ENCODE assay signal across 16 cellular contexts in genomic region chr11:65258988-65259387, GRCh38. TPM values are rescaled to one million over a fixed set of nuclear protein-coding genes. Genes with fewer than 3 reads are reported as not detected.
A peak's percentile ranks its signal among the peaks of the same experiment; 100 is the strongest.
DNase-seq lines count a peak whose midpoint lies in the region; FAIRE-seq and TF ChIP-seq lines count a peak whose summit lies in the region.
"Had no signal": no experiment of that assay in that cellular context is flagged by ENCODE, and none has a peak within 500 bp of the region (broad histone marks: within the 10 kb centered on the region; RNA-seq: fewer than 3 reads in every experiment).

No MANE protein-coding gene starts in this region.

- H2BK12ac ChIP-seq in H1 (ENCODE audit: low read depth, low read length): no peak overlapping the region

- H4K20me1 ChIP-seq in Karpas-422 (ENCODE audit: insufficient read depth, low read depth, low read length): no peaks in the 10 kb centered on the region
- H4K20me1 ChIP-seq in H1 (replicated peaks in 1 of 2; ENCODE audit: control insufficient read depth in 1 of 2, insufficient read depth in 2 of 2, low read length in 2 of 2): no peaks in the 10 kb centered on the region
- no peaks in the 10 kb centered on the region for H4K20me1 ChIP-seq in osteoblast (ENCODE audit: insufficient read depth, low read length)

- no peak overlapping the region for H3K56ac ChIP-seq in H1 (replicated peaks; ENCODE audit: insufficient read length, low read depth, low read length)

- no peak overlapping the region for H4K91ac ChIP-seq in H1 (replicated peaks; ENCODE audit: insufficient read length, low read length)

- no peak overlapping the region for H3K27ac ChIP-seq in CD4-positive, alpha-beta memory T cell (ENCODE audit: low read depth, low read length)
- no peak overlapping the region for H3K27ac ChIP-seq in Karpas-422 (ENCODE audit: low read length)
- H3K27ac ChIP-seq in H1 (ENCODE audit: low read depth, low read length): no peak overlapping the region
- no peak overlapping the region for H3K27ac ChIP-seq in osteoblast (ENCODE audit: low read depth, low read length)
- H3K27ac ChIP-seq in tibial nerve: no peak overlapping the region

- H2BK15ac ChIP-seq in H1 (ENCODE audit: low read length): no peak overlapping the region; the same call in 1 of the 2 replicates

- CTCF ChIA-PET in CD4-positive, alpha-beta memory T cell (lab: Charles Lee; ENCODE audit: partially characterized antibody): interaction anchor here (0.8 kb wide), 1 partner anchor 11 kb away, joined by 3 read pairs; no protein-coding TSS in a partner anchor
- CTCF ChIA-PET in H1 (lab: Charles Lee; ENCODE audit: partially characterized antibody): interaction anchor here (0.7 to 2.4 kb wide), 4 partner anchors 8 to 129 kb away, joined by 3 to 19 read pairs (median 5); no protein-coding TSS in a partner anchor
- CTCF ChIA-PET in activated CD4-positive, alpha-beta memory T cell treated with anti-CD3 and anti-CD28 coated beads, Interleukin-2, amount 10 ng/mL, durations not matched to agents 7 days and 5 days (lab: Charles Lee): interaction anchor here (1.9 kb wide), 1 partner anchor 16 kb away, joined by 6 read pairs; no protein-coding TSS in a partner anchor

- no peak overlapping the region for H3K9ac ChIP-seq in Karpas-422 (ENCODE audit: low read length)
- H3K9ac ChIP-seq in H1 (replicated peaks in 1 of 4; ENCODE audit: extremely low read depth in 1 of 4, low read depth in 3 of 4, low read length in 3 of 4): no peak overlapping the region
- H3K9ac ChIP-seq: SK-N-SH had no signal

- DNase-seq in CD4-positive, alpha-beta memory T cell: no peak
- DNase-seq in Karpas-422 (no peak), H1 (ENCODE audit: low read depth in 1 of 2, low spot score in 2 of 2) (no peak), osteoblast (ENCODE audit: insufficient read length, low spot score, missing footprints) (peak; percentile 68), tibial nerve (ENCODE audit: low spot score in 2 of 2) (no peak), amniotic stem cell (lab: John Stamatoyannopoulos, UW) (no peak)
- DNase-seq in activated CD4-positive, alpha-beta memory T cell treated with anti-CD3 and anti-CD28 coated beads, Interleukin-2, amount 10 ng/mL, durations not matched to agents 7 days and 5 days: no peak
- DNase-seq: BE2C, H7, NCI-H1092, NCI-H1436 treated with DMSO at 0.1 percent for 48 hours, NCI-H1930, NCI-H69, SHP77 treated with DMSO at 0.1 percent for 48 hours, SK-N-SH had no signal

- TF ChIP-seq POLR2A in H1 (IDR thresholded peaks at IDR 0.05; ENCODE audit: control extremely low read depth in 1 of 2, low read depth in 2 of 2, low read length in 2 of 2) (no peak), tibial nerve (IDR thresholded peaks at IDR 0.05) (no peak)

- no peaks in the 10 kb centered on the region for H3K9me2 ChIP-seq in Karpas-422 (replicated peaks; ENCODE audit: insufficient read depth, low read length)
- H3K9me2 ChIP-seq: SK-N-SH had no signal

- no peak overlapping the region for H2BK20ac ChIP-seq in H1 (ENCODE audit: low read length)

- no peak overlapping the region for H3K4me3 ChIP-seq in CD4-positive, alpha-beta memory T cell (ENCODE audit: low read length in 2 of 2)
- H3K4me3 ChIP-seq in Karpas-422 (ENCODE audit: low read length): no peak overlapping the region
- H3K4me3 ChIP-seq in H1 (ENCODE audit: extremely low read depth in 1 of 4, insufficient read depth in 2 of 4, low read depth in 3 of 4, low read length in 4 of 4): no peak overlapping the region
- no peak overlapping the region for H3K4me3 ChIP-seq in osteoblast (ENCODE audit: insufficient read depth, low read length)
- no peak overlapping the region for H3K4me3 ChIP-seq in tibial nerve

- no peaks in the 10 kb centered on the region for H3K27me3 ChIP-seq in CD4-positive, alpha-beta memory T cell (ENCODE audit: insufficient read depth, low read length)
- H3K27me3 ChIP-seq in Karpas-422 (ENCODE audit: low read length) (no peaks in the 10 kb centered on the region), H1 (replicated peaks in 1 of 4; ENCODE audit: control insufficient read depth in 3 of 4, extremely low read depth in 1 of 4, insufficient read depth in 3 of 4, low read length in 3 of 4) (no peaks in the 10 kb centered on the region), osteoblast (ENCODE audit: insufficient read depth, low read length) (no peaks in the 10 kb centered on the region), tibial nerve (no peaks in the 10 kb centered on the region)
- H3K27me3 ChIP-seq: BE2C had no signal

- H3K23ac ChIP-seq in H1 (ENCODE audit: insufficient read length): no peak overlapping the region

- no peak for TF ChIP-seq CTCF in H1 (IDR thresholded peaks at IDR 0.05; ENCODE audit: control extremely low read depth in 1 of 3, insufficient read depth in 1 of 3, low read depth in 1 of 3, low read length in 3 of 3)
- no peak for TF ChIP-seq CTCF in osteoblast (IDR thresholded peaks at IDR 0.05; ENCODE audit: extremely low read depth, low read depth, low read length)
- TF ChIP-seq CTCF in tibial nerve (IDR thresholded peaks at IDR 0.05): no peak

- no peak overlapping the region for H3K18ac ChIP-seq in H1 (ENCODE audit: extremely low read depth, low read length)

- peaks cover 22% of the 10 kb centered on the region for H3K79me2 ChIP-seq in Karpas-422 (ENCODE audit: low read length)
- H3K79me2 ChIP-seq in H1 (ENCODE audit: control insufficient read depth in 1 of 2, insufficient read depth in 2 of 2, low read length in 2 of 2): peaks cover 5 to 14% of the 10 kb centered on the region in 2 experiments
- H3K79me2 ChIP-seq in osteoblast (ENCODE audit: insufficient read depth, low read length): peaks cover 18% of the 10 kb centered on the region

- H4K8ac ChIP-seq in H1 (ENCODE audit: extremely low read depth, insufficient read depth, low read length): no peak overlapping the region

- intact Hi-C loops in CD4-positive, alpha-beta memory T cell (cut with micrococcal nuclease): no loop called here

- no peak overlapping the region for H2BK5ac ChIP-seq in H1 (ENCODE audit: low read depth, low read length)

- H3K4ac ChIP-seq in H1 (replicated peaks; ENCODE audit: insufficient read length, low read depth, low read length): no peak overlapping the region

- H2BK120ac ChIP-seq in H1 (replicated peaks; ENCODE audit: low read depth, low read length): no peak overlapping the region

- H3K9me3 ChIP-seq in CD4-positive, alpha-beta memory T cell (ENCODE audit: control insufficient read depth in 1 of 2, low read length in 2 of 2): no peaks in the 10 kb centered on the region
- H3K9me3 ChIP-seq in Karpas-422 (ENCODE audit: low read length) (no peaks in the 10 kb centered on the region), H1 (ENCODE audit: insufficient read depth in 2 of 2, low read depth in 1 of 2, low read length in 1 of 2) (no peaks in the 10 kb centered on the region), osteoblast (ENCODE audit: low read depth, low read length) (no peaks in the 10 kb centered on the region), tibial nerve (no peaks in the 10 kb centered on the region)
- H3K9me3 ChIP-seq: BE2C, SK-N-SH had no signal

- peak overlapping the region in 3 of 8 donors; percentile 18 to 44 (median 20) for H3K4me3 Mint-ChIP-seq in CD4-positive, alpha-beta memory T cell
- no peak overlapping the region for H3K4me3 Mint-ChIP-seq in activated CD4-positive, alpha-beta memory T cell treated with anti-CD3 and anti-CD28 coated beads, Interleukin-2, amount 10 ng/mL, durations not matched to agents 7 days and 5 days

- peak overlapping the region in 4 of 7 donors; percentile 36 to 97 (median 54) for H3K27ac Mint-ChIP-seq in CD4-positive, alpha-beta memory T cell
- H3K27ac Mint-ChIP-seq in activated CD4-positive, alpha-beta memory T cell treated with anti-CD3 and anti-CD28 coated beads, Interleukin-2, amount 10 ng/mL, durations not matched to agents 7 days and 5 days: no peak overlapping the region

- H4K5ac ChIP-seq in H1 (ENCODE audit: insufficient read length, low read depth, low read length): no peak overlapping the region

- H3K4me2 ChIP-seq in Karpas-422 (ENCODE audit: low read depth, low read length, poor library complexity, severe bottlenecking) (no peak overlapping the region), H1 (ENCODE audit: insufficient read depth in 1 of 2, low read depth in 2 of 2, low read length in 2 of 2) (no peak overlapping the region), osteoblast (ENCODE audit: insufficient read depth, low read length) (no peak overlapping the region)
- H3K4me2 ChIP-seq: SK-N-SH had no signal

- peaks cover 0 to 14% of the 10 kb centered on the region in 2 donors for H3K36me3 Mint-ChIP-seq in CD4-positive, alpha-beta memory T cell
- peaks cover 10% of the 10 kb centered on the region for H3K36me3 Mint-ChIP-seq in activated CD4-positive, alpha-beta memory T cell treated with anti-CD3 and anti-CD28 coated beads, Interleukin-2, amount 10 ng/mL, durations not matched to agents 7 days and 5 days (ENCODE audit: low read depth)

- TF ChIP-seq RAD21 in H1 (IDR thresholded peaks at IDR 0.05 in 1 of 2, conservative IDR thresholded peaks at IDR 0.05 in 1 of 2; ENCODE audit: low read depth in 2 of 2, low read length in 2 of 2): no peak

- no peak for FAIRE-seq in H1 (lab: Jason Lieb, UNC)
- FAIRE-seq: GM12892 had no signal

- no peak overlapping the region for H2AK5ac ChIP-seq in H1 (ENCODE audit: low read depth, low read length)

- peaks cover 18% of the 10 kb centered on the region for H3K23me2 ChIP-seq in H1 (ENCODE audit: low read depth, low read length)

- POLR2A ChIA-PET in CD4-positive, alpha-beta memory T cell (lab: Charles Lee; ENCODE audit: partially characterized antibody): no interaction called here
- POLR2A ChIA-PET in H1 (lab: Charles Lee; ENCODE audit: partially characterized antibody): interaction anchor here (0.6 to 1.5 kb wide), 4 partner anchors 11 to 124 kb away, joined by 3 to 4 read pairs (median 3); no protein-coding TSS in a partner anchor
- POLR2A ChIA-PET in activated CD4-positive, alpha-beta memory T cell treated with anti-CD3 and anti-CD28 coated beads, Interleukin-2, amount 10 ng/mL, durations not matched to agents 7 days and 5 days (lab: Charles Lee): no interaction called here

- peaks cover 5% of the 10 kb centered on the region for H3K79me1 ChIP-seq in H1 (ENCODE audit: low read depth, low read length)

- peaks cover 0 to 3% (median 0%) of the 10 kb centered on the region in 8 donors for H3K9me3 Mint-ChIP-seq in CD4-positive, alpha-beta memory T cell
- no peaks in the 10 kb centered on the region for H3K9me3 Mint-ChIP-seq in activated CD4-positive, alpha-beta memory T cell treated with anti-CD3 and anti-CD28 coated beads, Interleukin-2, amount 10 ng/mL, durations not matched to agents 7 days and 5 days

- H3K4me1 ChIP-seq in CD4-positive, alpha-beta memory T cell (ENCODE audit: insufficient read depth, low read length): peaks cover 23% of the 10 kb centered on the region
- peaks cover 34% of the 10 kb centered on the region for H3K4me1 ChIP-seq in Karpas-422 (ENCODE audit: low read length)
- peaks cover 0 to 3% (median under 1%) of the 10 kb centered on the region in 4 experiments; a peak in 2 of 7 replicates for H3K4me1 ChIP-seq in H1 (replicated peaks in 1 of 4; ENCODE audit: control insufficient read depth in 3 of 4, insufficient read depth in 4 of 4, low read length in 3 of 4)
- peaks cover 12% of the 10 kb centered on the region for H3K4me1 ChIP-seq in osteoblast (ENCODE audit: insufficient read depth, low read length)
- H3K4me1 ChIP-seq in tibial nerve: peaks cover 0 to 23% (median 9%) of the 10 kb centered on the region in 4 donors
- H3K4me1 ChIP-seq: BE2C had no signal

- no peaks in the 10 kb centered on the region for H3K27me3 Mint-ChIP-seq in CD4-positive, alpha-beta memory T cell
- peaks cover 5% of the 10 kb centered on the region for H3K27me3 Mint-ChIP-seq in activated CD4-positive, alpha-beta memory T cell treated with anti-CD3 and anti-CD28 coated beads, Interleukin-2, amount 10 ng/mL, durations not matched to agents 7 days and 5 days

- TF ChIP-seq EP300 in H1 (IDR thresholded peaks at IDR 0.05; ENCODE audit: borderline replicate concordance in 1 of 2, low read depth in 2 of 2, low read length in 2 of 2) (no peak), tibial nerve (IDR thresholded peaks at IDR 0.05) (no peak)

- peaks cover 18 to 46% (median 22%) of the 10 kb centered on the region in 4 donors for H3K4me1 Mint-ChIP-seq in CD4-positive, alpha-beta memory T cell
- H3K4me1 Mint-ChIP-seq in activated CD4-positive, alpha-beta memory T cell treated with anti-CD3 and anti-CD28 coated beads, Interleukin-2, amount 10 ng/mL, durations not matched to agents 7 days and 5 days: peaks cover 38% of the 10 kb centered on the region

- WGBS in H1 (ENCODE audit: extremely low coverage in 1 of 2, insufficient coverage in 1 of 2, insufficient read length in 1 of 2, insufficient replicate concordance in 2 of 2, low coverage in 1 of 2, low lambda C conversion rate in 2 of 2, missing lambda C conversion rate in 1 of 2), 2 experiments: 78% methylated on average over 5 of the region's 5 CpGs; no CpG with 5 or more reads in 1 of the 2 experiments
- WGBS in tibial nerve, 2 donors: 72 to 76% methylated on average over 5 of the region's 5 CpGs

- peak overlapping the region; percentile 36 for H2AFZ ChIP-seq in Karpas-422 (ENCODE audit: low read length)
- no peak overlapping the region for H2AFZ ChIP-seq in H1 (ENCODE audit: low read length)
- no peak overlapping the region for H2AFZ ChIP-seq in osteoblast (ENCODE audit: low read length)

- H3K14ac ChIP-seq in H1 (ENCODE audit: insufficient read length): no peak overlapping the region

- H3K36me3 ChIP-seq in CD4-positive, alpha-beta memory T cell (ENCODE audit: insufficient read depth, low read length): no peaks in the 10 kb centered on the region
- peaks cover 4% of the 10 kb centered on the region; the same call in 1 of the 2 replicates for H3K36me3 ChIP-seq in Karpas-422 (ENCODE audit: insufficient read depth, low read length)
- H3K36me3 ChIP-seq in H1 (ENCODE audit: control insufficient read depth in 2 of 4, insufficient read depth in 4 of 4, low read length in 3 of 4): no peaks in the 10 kb centered on the region
- no peaks in the 10 kb centered on the region for H3K36me3 ChIP-seq in osteoblast (ENCODE audit: insufficient read depth, low read length)
- no peaks in the 10 kb centered on the region for H3K36me3 ChIP-seq in tibial nerve
- H3K36me3 ChIP-seq: BE2C had no signal

RNA-seq across cellular contexts. Expression of gene POLA2, which starts 2.8 kb away (rescaled TPM):
- 10 to 100 TPM; 26.4 to 27.3 TPM for total RNA-seq in CD4-positive, alpha-beta memory T cell
- 10 to 100 TPM in 1 of 2 donors, 1 to 10 TPM in 1; 7.8 to 13.7 TPM for polyA plus RNA-seq in CD4-positive, alpha-beta memory T cell
- 13.2 and 19.0 TPM in 2 replicates for total RNA-seq in Karpas-422 (2014; rRNA removed; shearing (Covaris generic); ENCODE audit: low replicate concordance)
- total RNA-seq in H1 (2021; fragmentation: NEBNext Ultra II Directional; extraction: Animal tissue kit (Norgen Biotek cat#: 25700)): 31.2 and 34.6 TPM in 2 replicates
- 48.1 and 55.9 TPM in 2 replicates for polyA plus RNA-seq in H1 (2011; rRNA removed)
- 49.0 TPM for polyA plus RNA-seq in H1 (2011; cell fraction: cytosol; rRNA removed)
- 52.8 TPM for polyA plus RNA-seq in H1 (2011; cell fraction: nucleus; rRNA removed)
- polyA plus RNA-seq in H1 (2012, experiment 1 of 2): 28.2 to 35.6 TPM (median 32.2 TPM) in 4 replicates
- polyA plus RNA-seq in H1 (2012, experiment 2 of 2): 17.1 TPM
- 13.1 TPM for polyA plus RNA-seq in H1 (2013, experiment 1 of 2)
- 10.8 TPM for polyA plus RNA-seq in H1 (2013, experiment 2 of 2)
- polyA minus RNA-seq in H1 (2011; rRNA and poly(A)+ RNA removed): 95.6 and 117 TPM in 2 replicates
- polyA minus RNA-seq in H1 (2011; cell fraction: cytosol; rRNA and poly(A)+ RNA removed): 36.3 TPM
- 67.8 TPM for polyA minus RNA-seq in H1 (2011; cell fraction: nucleus; rRNA and poly(A)+ RNA removed)
- 4.3 and 6.2 TPM in 2 replicates for total RNA-seq in osteoblast
- total RNA-seq in tibial nerve: 10 to 100 TPM in 2 of 4 donors, 1 to 10 TPM in 2; 3.5 to 13.5 (median 10.0) TPM
- total RNA-seq in activated CD4-positive, alpha-beta memory T cell treated with anti-CD3 and anti-CD28 coated beads, Interleukin-2, amount 10 ng/mL, durations not matched to agents 7 days and 5 days: 10 to 100 TPM; 42.0 to 51.1 TPM

RNA-seq across cellular contexts. Expression of gene CDC42EP2, which starts 55.7 kb away (rescaled TPM):
- total RNA-seq in CD4-positive, alpha-beta memory T cell: under 1 TPM; 0.55 to 0.67 TPM
- polyA plus RNA-seq in CD4-positive, alpha-beta memory T cell: not detected
- total RNA-seq in Karpas-422 (2014; rRNA removed; shearing (Covaris generic); ENCODE audit: low replicate concordance): 0.43 and 2.6 TPM in 2 replicates
- total RNA-seq in H1 (2021; fragmentation: NEBNext Ultra II Directional; extraction: Animal tissue kit (Norgen Biotek cat#: 25700)): 11.7 and 11.8 TPM in 2 replicates
- 13.3 and 19.4 TPM in 2 replicates for polyA plus RNA-seq in H1 (2011; rRNA removed)
- polyA plus RNA-seq in H1 (2011; cell fraction: cytosol; rRNA removed): 4.6 TPM
- 14.3 TPM for polyA plus RNA-seq in H1 (2011; cell fraction: nucleus; rRNA removed)
- polyA plus RNA-seq in H1 (2012, experiment 1 of 2): 10.0 to 13.0 TPM (median 12.5 TPM) in 4 replicates
- 11.2 TPM for polyA plus RNA-seq in H1 (2012, experiment 2 of 2)
- polyA plus RNA-seq in H1 (2013, experiment 1 of 2): 11.6 TPM
- 13.0 TPM for polyA plus RNA-seq in H1 (2013, experiment 2 of 2)
- 5.2 and 18.4 TPM in 2 replicates for polyA minus RNA-seq in H1 (2011; rRNA and poly(A)+ RNA removed)
- polyA minus RNA-seq in H1 (2011; cell fraction: cytosol; rRNA and poly(A)+ RNA removed): 5.3 TPM
- polyA minus RNA-seq in H1 (2011; cell fraction: nucleus; rRNA and poly(A)+ RNA removed): 21.8 TPM
- total RNA-seq in osteoblast: 15.0 and 15.6 TPM in 2 replicates
- 10 to 100 TPM; 10.4 to 39.6 (median 24.9) TPM for total RNA-seq in tibial nerve
- total RNA-seq in activated CD4-positive, alpha-beta memory T cell treated with anti-CD3 and anti-CD28 coated beads, Interleukin-2, amount 10 ng/mL, durations not matched to agents 7 days and 5 days: under 1 TPM; 0.38 to 0.70 TPM
